In the genomic region with DNA sequence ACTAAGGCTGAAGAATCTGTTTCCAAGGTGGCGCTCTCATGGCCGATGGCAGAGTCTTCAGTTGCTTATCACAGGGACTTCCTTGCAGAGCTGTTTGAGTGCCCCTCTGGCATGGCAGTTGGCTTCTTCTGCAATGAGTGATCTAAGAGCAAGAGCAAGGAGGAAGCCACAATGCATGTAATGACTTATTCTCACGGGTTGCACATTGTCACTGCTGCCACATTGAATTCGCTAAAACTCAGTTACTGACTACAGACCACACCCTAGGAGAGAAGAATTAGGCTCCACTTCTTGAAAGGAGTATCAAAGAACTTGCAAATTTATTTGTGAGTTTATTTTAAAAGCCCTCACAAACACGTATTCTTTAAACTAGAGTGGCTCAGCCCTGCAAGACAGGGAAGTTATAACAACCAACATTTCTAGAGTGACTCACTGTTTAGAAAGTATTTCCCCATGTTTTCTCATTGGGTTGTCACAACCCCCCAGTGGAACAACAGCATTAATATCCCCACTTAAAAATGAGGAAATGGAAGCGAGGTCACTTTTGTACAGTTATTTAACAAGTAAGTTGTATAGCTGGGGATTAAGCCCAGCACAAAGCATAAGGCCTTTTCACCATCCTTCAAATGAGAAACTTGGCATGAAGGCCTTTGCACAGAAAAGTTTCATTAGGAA, we compare ENCODE assay signal across 8 cellular contexts. TPM values are rescaled to one million over a fixed set of nuclear protein-coding genes. Genes with fewer than 3 reads are reported as not detected.
DNase-seq lines count a peak whose midpoint lies in the region; ATAC-seq and TF ChIP-seq lines count a peak whose summit lies in the region.

No MANE protein-coding gene starts in this region.

- H3K27ac Mint-ChIP-seq in activated T-cell treated with anti-CD3 and anti-CD28 coated beads, Interleukin-2, amount 50 U/mL, for 72 hours: peak overlapping the region; percentile 82
- H3K27ac Mint-ChIP-seq in naive B cell (peak overlapping the region in 2 of 6 donors; percentile 36 to 40), osteocyte (ENCODE audit: unreplicated experiment) (no peak overlapping the region)

- ATAC-seq in GM21360 (IDR thresholded peaks at IDR 0.05; ENCODE audit: unreplicated experiment): peak; percentile 80
- ATAC-seq in HG03460 (IDR thresholded peaks at IDR 0.05; ENCODE audit: unreplicated experiment): peak; percentile 84
- ATAC-seq in activated T-cell treated with anti-CD3 and anti-CD28 coated beads, Interleukin-2, amount 50 U/mL, for 72 hours (replicated peaks in 1 of 2): peak; percentile 98 to 99
- ATAC-seq in naive B cell (ENCODE audit: low read depth in 2 of 2): peak; percentile 23 to 54

- peaks cover 0 to 2% of the 10 kb centered on the region in 2 donors for H3K36me3 Mint-ChIP-seq in activated T-cell treated with anti-CD3 and anti-CD28 coated beads, Interleukin-2, amount 50 U/mL, for 72 hours (ENCODE audit: insufficient read depth in 2 of 2)
- H3K36me3 Mint-ChIP-seq in naive B cell (peaks cover 0 to 4% of the 10 kb centered on the region in 2 donors), osteocyte (ENCODE audit: unreplicated experiment) (no peaks in the 10 kb centered on the region)

- H3K4me1 Mint-ChIP-seq in activated T-cell treated with anti-CD3 and anti-CD28 coated beads, Interleukin-2, amount 50 U/mL, for 72 hours (ENCODE audit: low read depth): peaks cover 15% of the 10 kb centered on the region
- H3K4me1 Mint-ChIP-seq in naive B cell (peaks cover 0 to 6% (median 3%) of the 10 kb centered on the region in 3 donors), osteocyte (ENCODE audit: unreplicated experiment) (peaks cover 12% of the 10 kb centered on the region)

- H3K27me3 Mint-ChIP-seq in activated T-cell treated with anti-CD3 and anti-CD28 coated beads, Interleukin-2, amount 50 U/mL, for 72 hours (ENCODE audit: low read depth): no peaks in the 10 kb centered on the region
- H3K27me3 Mint-ChIP-seq in naive B cell (peaks cover 0 to 5% (median 0%) of the 10 kb centered on the region in 3 donors), osteocyte (ENCODE audit: unreplicated experiment) (peaks cover 2% of the 10 kb centered on the region)

- H3K9me3 Mint-ChIP-seq in activated T-cell treated with anti-CD3 and anti-CD28 coated beads, Interleukin-2, amount 50 U/mL, for 72 hours: no peaks in the 10 kb centered on the region
- H3K9me3 Mint-ChIP-seq in naive B cell (no peaks in the 10 kb centered on the region), osteocyte (ENCODE audit: unreplicated experiment) (no peaks in the 10 kb centered on the region)

- peak overlapping the region; percentile 39 to 60 for H3K4me3 Mint-ChIP-seq in activated T-cell treated with anti-CD3 and anti-CD28 coated beads, Interleukin-2, amount 50 U/mL, for 72 hours
- H3K4me3 Mint-ChIP-seq in naive B cell (no peak overlapping the region), osteocyte (ENCODE audit: unreplicated experiment) (no peak overlapping the region)

- DNase-seq in GM06990 (ENCODE audit: extremely low read depth, insufficient read length) (peak; percentile 60), naive B cell (no peak), osteocyte (ENCODE audit: extremely low spot score, unreplicated experiment) (no peak), activated gamma-delta T cell (lab: John Stamatoyannopoulos, UW) (no peak), D341Med (ENCODE audit: low spot score) (no peak)
- DNase-seq in activated T-cell treated with anti-CD3 and anti-CD28 coated beads, Interleukin-2, amount 50 U/mL, for 72 hours: peak; percentile 67

- no peak for TF ChIP-seq CTCF in GM06990 (IDR thresholded peaks at IDR 0.05; ENCODE audit: insufficient read depth, low read length, poor library complexity, severe bottlenecking)
- TF ChIP-seq CTCF in osteocyte (IDR thresholded peaks at IDR 0.05): no peak

- no peak overlapping the region for H3K4me3 ChIP-seq in GM06990 (replicated peaks; ENCODE audit: low read depth, low read length)

- H3K36me3 ChIP-seq in GM06990 (ENCODE audit: control insufficient read depth, insufficient read depth, low read length): no peaks in the 10 kb centered on the region

- no peaks in the 10 kb centered on the region for H3K27me3 ChIP-seq in GM06990 (replicated peaks; ENCODE audit: control insufficient read depth, insufficient read depth, low read length)

RNA-seq across cellular contexts. Expression of gene RBPJ, which starts 32.4 kb away (rescaled TPM):
- total RNA-seq in activated T-cell treated with anti-CD3 and anti-CD28 coated beads, Interleukin-2, amount 50 U/mL, for 72 hours: 100 to 1,000 TPM; 104 to 136 TPM
- polyA plus RNA-seq in naive B cell (ENCODE audit: low read depth in 6 of 6): 10 to 100 TPM; 35.7 to 82.1 (median 49.6) TPM
- 79.8 and 82.5 TPM in 2 replicates for total RNA-seq in osteocyte

Comparison
In these comparisons a context has a peak if more than half of its experiments do, and no peak if none do; other contexts are left out.
1. DNase-seq: peak in GM06990 (single experiment) and activated T-cell treated with anti-CD3 and anti-CD28 coated beads, Interleukin-2, amount 50 U/mL, for 72 hours (2 of 2); none in naive B cell (single experiment), osteocyte (single experiment), activated gamma-delta T cell (single experiment) and D341Med (single experiment).
2. ATAC-seq: peak in every context shown above with its lines; median percentile 98 in activated T-cell treated with anti-CD3 and anti-CD28 coated beads, Interleukin-2, amount 50 U/mL, for 72 hours; 84 in HG03460; 80 in GM21360; 38 in naive B cell.
3. H3K4me3 Mint-ChIP-seq: peak in activated T-cell treated with anti-CD3 and anti-CD28 coated beads, Interleukin-2, amount 50 U/mL, for 72 hours (2 of 2); none in naive B cell (0 of 8) and osteocyte (single experiment).